Comparison of ENCODE assay signal across 11 cellular contexts in genomic region chr3:120144267-120144666, GRCh38. TPM values are rescaled to one million over a fixed set of nuclear protein-coding genes. Genes with fewer than 3 reads are reported as not detected.
DNase-seq lines count a peak whose midpoint lies in the region; ATAC-seq and TF ChIP-seq lines count a peak whose summit lies in the region.
"Had no signal": no experiment of that assay in that cellular context is flagged by ENCODE, and none has a peak within 500 bp of the region (broad histone marks: within the 10 kb centered on the region; RNA-seq: fewer than 3 reads in every experiment).

No MANE protein-coding gene starts in this region.

- H3K9me3 ChIP-seq in AG04450 (ENCODE audit: control insufficient read depth, insufficient read depth, low read length): peaks cover 6% of the 10 kb centered on the region; the same call in 1 of the 2 replicates

- H3K27ac ChIP-seq in AG04450 (ENCODE audit: low read depth, low read length): peak overlapping the region; percentile 21
- H3K27ac ChIP-seq: BLaER1 treated with 17β-estradiol and CSF1 and Interleukin-3, amounts not matched to agents 10 nM and 100 nM had no signal

- H3K9me3 Mint-ChIP-seq in chondrocyte (ENCODE audit: low read depth) (no peaks in the 10 kb centered on the region), endothelial cell (ENCODE audit: unreplicated experiment) (no peaks in the 10 kb centered on the region)

- H3K27ac Mint-ChIP-seq in chondrocyte (ENCODE audit: unreplicated experiment) (no peak overlapping the region), endothelial cell (ENCODE audit: unreplicated experiment) (no peak overlapping the region)

- POLR2A ChIA-PET in AG04450 (lab: Yijun Ruan, JAX): interaction anchor here (0.8 to 1.4 kb wide), 2 partner anchors 9 to 49 kb away, joined by 4 to 6 read pairs; no protein-coding TSS in a partner anchor

- H3K4me1 Mint-ChIP-seq in chondrocyte (ENCODE audit: low read depth) (peaks cover 23% of the 10 kb centered on the region), endothelial cell (ENCODE audit: unreplicated experiment) (peaks cover 21% of the 10 kb centered on the region)

- no peak for ATAC-seq in GM21529 (IDR thresholded peaks at IDR 0.05; ENCODE audit: unreplicated experiment)
- ATAC-seq in GM18520 (IDR thresholded peaks at IDR 0.05; ENCODE audit: unreplicated experiment): no peak
- no peak for ATAC-seq in HG02885 (IDR thresholded peaks at IDR 0.05; ENCODE audit: poor library complexity, unreplicated experiment)

- no peaks in the 10 kb centered on the region for H3K27me3 Mint-ChIP-seq in chondrocyte (ENCODE audit: low read depth)
- H3K27me3 Mint-ChIP-seq in endothelial cell (ENCODE audit: unreplicated experiment): peaks cover 4% of the 10 kb centered on the region

- H3K4me3 Mint-ChIP-seq in chondrocyte (ENCODE audit: unreplicated experiment) (no peak overlapping the region), endothelial cell (ENCODE audit: unreplicated experiment) (no peak overlapping the region)

- no peaks in the 10 kb centered on the region for H3K27me3 ChIP-seq in AG04450 (ENCODE audit: control insufficient read depth, insufficient read depth, low read length)
- H3K27me3 ChIP-seq: BLaER1 treated with 17β-estradiol and CSF1 and Interleukin-3, amounts not matched to agents 10 nM and 100 nM had no signal

- H3K36me3 Mint-ChIP-seq in chondrocyte (ENCODE audit: low read depth) (no peaks in the 10 kb centered on the region), endothelial cell (ENCODE audit: low read depth, unreplicated experiment) (no peaks in the 10 kb centered on the region)

- TF ChIP-seq CTCF in AG04450 (IDR thresholded peaks at IDR 0.05; ENCODE audit: low read depth, low read length): no peak
- peak; percentile 10 for TF ChIP-seq CTCF in chondrocyte (IDR thresholded peaks at IDR 0.05)
- TF ChIP-seq CTCF in endothelial cell (IDR thresholded peaks at IDR 0.05; ENCODE audit: unreplicated experiment): no peak

- DNase-seq in AG04450 (ENCODE audit: low read depth, low spot score) (no peak), chondrocyte (ENCODE audit: low spot score) (no peak), kidney tubule cell (ENCODE audit: low spot score) (peak; percentile 96), endothelial cell (ENCODE audit: low spot score) (no peak)
- DNase-seq: activated CD8-positive, alpha-beta memory T cell treated with anti-CD3 and anti-CD28 coated beads, Interleukin-2, amount 50 U/mL, for 48 hours; NCI-H1436 had no signal

- TF ChIP-seq RAD21 in Ishikawa (IDR thresholded peaks at IDR 0.05; ENCODE audit: low read depth): peak; percentile 44

- TF ChIP-seq EP300 in Ishikawa (IDR thresholded peaks at IDR 0.05; ENCODE audit: borderline replicate concordance): no peak

- CTCF ChIA-PET in AG04450 (lab: Charles Lee): no interaction called here

- H3K4me3 ChIP-seq in AG04450 (ENCODE audit: low read depth, low read length): no peak overlapping the region
- H3K4me3 ChIP-seq: BLaER1 treated with 17β-estradiol and CSF1 and Interleukin-3, amounts not matched to agents 10 nM and 100 nM had no signal

TF ChIP-seq in Ishikawa, 13 proteins besides CTCF, POLR2A, EP300 and RAD21:
- TF ChIP-seq ZBTB7A (IDR thresholded peaks at IDR 0.05; ENCODE audit: low read depth) (no peak), CEBPB (IDR thresholded peaks at IDR 0.05) (no peak), REST (IDR thresholded peaks at IDR 0.05; ENCODE audit: low read depth) (no peak), NFIC (IDR thresholded peaks at IDR 0.05) (no peak), YY1 (IDR thresholded peaks at IDR 0.05; ENCODE audit: low read depth) (no peak), USF1 (IDR thresholded peaks at IDR 0.05) (no peak), EGR1 (IDR thresholded peaks at IDR 0.05) (no peak), FOXM1 (IDR thresholded peaks at IDR 0.05; ENCODE audit: borderline replicate concordance, low read depth) (no peak), CREB1 (IDR thresholded peaks at IDR 0.05; ENCODE audit: low read depth) (no peak), TEAD4 (IDR thresholded peaks at IDR 0.05) (peak; percentile 95), MAX (IDR thresholded peaks at IDR 0.05) (peak; percentile 71), TCF12 (IDR thresholded peaks at IDR 0.05; ENCODE audit: low read depth) (0 out of 2 replicates have a peak, but pooled peaks have one; percentile 16), TAF1 (IDR thresholded peaks at IDR 0.05; ENCODE audit: low read depth) (no peak)
TF ChIP-seq in Ishikawa: peak in this region for 3.

RNA-seq across cellular contexts. Expression of gene GSK3B, which starts 50.0 kb away (rescaled TPM):
- polyA plus RNA-seq in AG04450 (2011; rRNA removed): 40.0 and 43.4 TPM in 2 replicates
- 93.2 and 95.7 TPM in 2 replicates for polyA minus RNA-seq in AG04450 (2011; rRNA and poly(A)+ RNA removed)
- total RNA-seq in chondrocyte: 61.7 to 73.0 TPM (median 71.3 TPM) in 3 replicates
- 78.6 TPM for total RNA-seq in endothelial cell (ENCODE audit: unreplicated experiment)
